In genomic region chr1:233587958-233588799, GRCh38 we compare ENCODE assay signal across 1 cellular context.
TF ChIP-seq lines count a peak whose summit lies in the region.

No MANE protein-coding gene starts in this region.

TF ChIP-seq in HEK293, 187 proteins besides CTCF, POLR2A, EP300 and RAD21 (continued from another document):
- TF ChIP-seq PRDM10 (tag by site-specific recombination; IDR thresholded peaks at IDR 0.05) (peak; percentile 80), ZNF518A (tag by site-specific recombination; conservative IDR thresholded peaks at IDR 0.05; ENCODE audit: low read depth) (no peak), ZNF157 (tag by site-specific recombination; IDR thresholded peaks at IDR 0.05) (no peak), ZNF335 (tag by site-specific recombination; conservative IDR thresholded peaks at IDR 0.05) (peak; percentile 48; the same call in 1 of the 2 replicates), ZNF596 (tag by site-specific recombination; IDR thresholded peaks at IDR 0.05) (peak; percentile 25; the same call in 1 of the 2 replicates), ZFP37 (tag by site-specific recombination; IDR thresholded peaks at IDR 0.05) (no peak), PATZ1 (tag by site-specific recombination; IDR thresholded peaks at IDR 0.05) (no peak), IKZF3 (tag by site-specific recombination; IDR thresholded peaks at IDR 0.05) (peak; percentile 54; the same call in 1 of the 2 replicates), ZNF214 (tag by site-specific recombination; IDR thresholded peaks at IDR 0.05; ENCODE audit: borderline replicate concordance) (no peak), TCF7L2 (IDR thresholded peaks at IDR 0.05; ENCODE audit: borderline replicate concordance, low read depth, low read length) (peak; percentile 79; the same call in 1 of the 2 replicates), PRDM1 (tag by site-specific recombination; IDR thresholded peaks at IDR 0.05) (peak; percentile 50)
